In the genomic region with DNA sequence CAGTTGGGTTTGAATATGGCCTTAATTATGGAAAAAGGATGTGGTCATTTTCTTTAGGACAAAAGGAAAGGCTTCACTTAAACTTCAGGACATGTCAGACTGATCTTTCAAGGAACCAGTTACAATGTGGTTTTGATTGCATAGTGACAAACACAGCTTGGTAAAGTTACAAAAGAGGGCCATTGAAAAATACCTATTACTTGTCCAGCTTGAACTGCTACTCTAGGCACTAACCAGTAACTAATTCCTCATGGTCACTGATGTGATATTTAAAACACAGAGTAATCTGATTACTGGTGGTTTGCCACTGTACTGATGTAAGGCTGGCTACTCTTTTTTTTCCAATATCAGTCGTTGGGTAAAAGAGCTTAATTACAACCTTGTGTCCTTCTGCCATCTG, we compare ENCODE assay signal across 1 cellular context.
TF ChIP-seq lines count a peak whose summit lies in the region.

No MANE protein-coding gene starts in this region.

TF ChIP-seq in K562, 482 proteins besides CTCF, POLR2A, EP300 and RAD21:
- no peak for TF ChIP-seq HDAC8 (tag; IDR thresholded peaks at IDR 0.05)
- TF ChIP-seq, protein P1, sequence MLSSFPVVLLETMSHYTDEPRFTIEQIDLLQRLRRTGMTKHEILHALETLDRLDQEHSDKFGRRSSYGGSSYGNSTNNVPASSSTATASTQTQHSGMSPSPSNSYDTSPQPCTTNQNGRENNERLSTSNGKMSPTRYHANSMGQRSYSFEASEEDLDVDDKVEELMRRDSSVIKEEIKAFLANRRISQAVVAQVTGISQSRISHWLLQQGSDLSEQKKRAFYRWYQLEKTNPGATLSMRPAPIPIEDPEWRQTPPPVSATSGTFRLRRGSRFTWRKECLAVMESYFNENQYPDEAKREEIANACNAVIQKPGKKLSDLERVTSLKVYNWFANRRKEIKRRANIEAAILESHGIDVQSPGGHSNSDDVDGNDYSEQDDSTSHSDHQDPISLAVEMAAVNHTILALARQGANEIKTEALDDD (IDR thresholded peaks at IDR 0.05) = peak; percentile 88
